In genomic region chr9:134135343-134136116, GRCh38 we compare ENCODE assay signal across 8 cellular contexts. TPM values are rescaled to one million over a fixed set of nuclear protein-coding genes. Genes with fewer than 3 reads are reported as not detected.
A peak's percentile ranks its signal among the peaks of the same experiment; 100 is the strongest.
DNase-seq lines count a peak whose midpoint lies in the region; ATAC-seq and TF ChIP-seq lines count a peak whose summit lies in the region.

Gene WDR5 (plus strand): TSS chr9:134136082. CDS start chr9:134139878, 3,796 bp downstream.

- H3K9me3 ChIP-seq in ovary (no peaks in the 10 kb centered on the region), thoracic aorta (no peaks in the 10 kb centered on the region)

- intact Hi-C loops in Right ventricle myocardium inferior (cut with DNase I): loop anchor here (2.0 to 5.0 kb wide), 2 partner anchors 67 to 88 kb away; partner anchors contain the start of gene BRD3
- intact Hi-C loops in ovary (cut with DNase I): loop anchor here in 3 of 4 donors (5.0 to 10.0 kb wide), 2 partner anchors 68 to 111 kb away; partner anchors contain the start of genes BRD3 (in 3 of the 3) and BRD3OS (in 1 of the 3)

- H3K36me3 ChIP-seq in ovary: no peaks in the 10 kb centered on the region
- peaks cover 2% of the 10 kb centered on the region for H3K36me3 ChIP-seq in thoracic aorta

- H3K4me1 ChIP-seq in ovary (ENCODE audit: insufficient read depth): peaks cover 17% of the 10 kb centered on the region
- peaks cover 22 to 52% of the 10 kb centered on the region in 2 donors for H3K4me1 ChIP-seq in thoracic aorta (ENCODE audit: control insufficient read depth in 1 of 2, low read depth in 2 of 2)

- TF ChIP-seq POLR2A in ovary (IDR thresholded peaks at IDR 0.05): peak; percentile 53

- POLR2A ChIA-PET in HEK293T (lab: Yijun Ruan, JAX): interaction anchor here (0.6 to 2.4 kb wide), 14 partner anchors 11 to 529 kb away, joined by 3 to 20 read pairs (median 3); partner anchors contain the start of gene RNU6ATAC

- TF ChIP-seq EP300 in ovary (IDR thresholded peaks at IDR 0.05): no peak

- H3K4me3 ChIP-seq in ovary (peak within 1 kb of the TSS; percentile 55), thoracic aorta (peak within 1 kb of the TSS; percentile 94)

- peak; percentile 100 for DNase-seq in GM03348 (ENCODE audit: low spot score)
- peak; percentile 99 for DNase-seq in HEK293T (ENCODE audit: extremely low spot score)
- peak; percentile 87 for DNase-seq in NCI-H1092 (lab: John Stamatoyannopoulos, UW)
- peak; percentile 90 for DNase-seq in SW480 (ENCODE audit: low spot score)
- DNase-seq in activated naive CD8-positive, alpha-beta T cell treated with anti-CD3 and anti-CD28 coated beads, Interleukin-2, amount 50 U/mL, for 16 hours (ENCODE audit: low read depth, low spot score): peak; percentile 74
- DNase-seq in Right ventricle myocardium inferior (ENCODE audit: missing footprints): peak; percentile 96
- peak; percentile 92 to 96 (median 94) for DNase-seq in ovary
- DNase-seq in thoracic aorta (ENCODE audit: low spot score): peak; percentile 63

- H3K27ac ChIP-seq in ovary (peak within 1 kb of the TSS; percentile 80 to 81), thoracic aorta (peak within 1 kb of the TSS; percentile 79 to 86)

- ATAC-seq in Right ventricle myocardium inferior: peak; percentile 86
- peak; percentile 54 for ATAC-seq in thoracic aorta (ENCODE audit: insufficient number of reproducible peaks, low FRiP score, low read depth)

- H3K27me3 ChIP-seq in ovary (no peaks in the 10 kb centered on the region), thoracic aorta (replicated peaks; ENCODE audit: insufficient read depth) (no peaks in the 10 kb centered on the region)

- 0 to 1% (median 0%) methylated on average over 68 to 81 of the region's 81 CpGs for WGBS in ovary, 3 donors

- TF ChIP-seq CTCF in ovary (IDR thresholded peaks at IDR 0.05) (peak in 2 of 3 donors; percentile 6 to 12), thoracic aorta (IDR thresholded peaks at IDR 0.05) (no peak)

- CTCF ChIA-PET in HEK293T (lab: Yijun Ruan, JAX): no interaction called here

TF ChIP-seq in HEK293T, 16 proteins besides CTCF, POLR2A, EP300 and RAD21:
- TF ChIP-seq NFRKB (IDR thresholded peaks at IDR 0.05) (no peak), FOXM1 (IDR thresholded peaks at IDR 0.05; ENCODE audit: borderline replicate concordance) (peak; percentile 35; the same call in 1 of the 2 replicates), TARDBP (IDR thresholded peaks at IDR 0.05) (no peak), L3MBTL2 (conservative IDR thresholded peaks at IDR 0.05) (peak; percentile 90), SUZ12 (IDR thresholded peaks at IDR 0.05) (no peak)

RNA-seq across cellular contexts. Expression of gene WDR5, which starts in this region (rescaled TPM):
- total RNA-seq in Right ventricle myocardium inferior (18.2 TPM), ovary (10 to 100 TPM in 6 of 7 donors, 1 to 10 TPM in 1; 8.7 to 33.5 (median 28.6) TPM), thoracic aorta (10 to 100 TPM; 20.7 to 24.0 TPM)
- 10 to 100 TPM; 20.0 to 22.3 TPM for polyA plus RNA-seq in ovary

Comparison
In these comparisons a context has a peak if more than half of its experiments do, and no peak if none do; other contexts are left out.
1. Peak in every context shown above with its lines: DNase-seq, ATAC-seq, H3K4me3 ChIP-seq and H3K27ac ChIP-seq.